8 cellular contexts compared by ENCODE assay signal in the genomic region with DNA sequence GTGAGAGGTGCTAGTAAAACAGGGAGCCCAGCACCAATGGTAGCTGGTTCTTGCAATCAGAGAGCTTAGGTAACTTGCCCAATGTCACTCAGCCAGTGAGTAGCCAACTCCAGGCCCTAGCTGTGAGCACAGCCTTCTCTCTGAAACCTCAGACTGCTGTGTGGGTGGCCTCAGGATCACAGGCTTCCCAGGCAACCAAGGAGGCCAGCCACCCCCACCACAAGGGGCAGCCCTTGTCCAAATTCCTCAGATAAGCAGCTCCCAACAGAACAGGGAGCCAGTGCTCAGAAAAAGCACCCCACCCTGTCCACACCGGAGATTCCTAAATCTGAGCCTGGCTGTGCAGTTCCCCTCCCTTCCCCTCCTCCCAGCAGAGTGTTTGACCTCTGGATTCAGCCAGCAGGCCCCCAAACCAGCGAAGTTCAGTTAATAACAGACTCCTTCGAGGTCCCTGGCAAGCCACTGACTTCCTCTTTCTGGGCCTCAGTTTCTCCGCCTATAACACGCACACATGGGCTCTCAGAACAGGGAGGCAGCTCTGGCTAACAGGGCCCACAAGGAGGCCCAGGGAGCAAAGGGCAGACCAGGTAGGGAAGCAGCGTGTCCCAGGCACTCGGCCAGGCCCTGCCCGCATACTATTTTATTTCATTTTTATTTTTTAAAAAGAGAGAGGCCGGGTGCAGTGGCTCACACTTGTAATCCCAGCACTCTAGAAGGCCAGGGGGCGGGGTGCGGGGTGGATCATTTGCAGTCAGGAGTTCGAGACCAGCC. TPM values are rescaled to one million over a fixed set of nuclear protein-coding genes. Genes with fewer than 3 reads are reported as not detected.
DNase-seq lines count a peak whose midpoint lies in the region; ATAC-seq, FAIRE-seq and TF ChIP-seq lines count a peak whose summit lies in the region.

No MANE protein-coding gene starts in this region.

- WGBS in K562 (ENCODE audit: insufficient coverage, low coverage, missing lambda C conversion rate) = 50% methylated on average over 10 of the region's 12 CpGs

- H3K4me3 ChIP-seq in DOHH2 (ENCODE audit: low read length) = peak overlapping the region; percentile 95
- H3K4me3 ChIP-seq in Loucy (ENCODE audit: low read length, poor library complexity, severe bottlenecking) = peak overlapping the region; percentile 91
- peak overlapping the region; percentile 9; the same call in 1 of the 2 replicates for H3K4me3 ChIP-seq in K562

- H3K9me3 ChIP-seq in DOHH2 (ENCODE audit: control insufficient read depth, insufficient read depth, low read length) (no peaks in the 10 kb centered on the region), Loucy (ENCODE audit: insufficient read depth, low read depth, low read length) (no peaks in the 10 kb centered on the region), K562 (replicated peaks; ENCODE audit: control insufficient read depth, insufficient read depth, low read depth, low read length) (no peaks in the 10 kb centered on the region)

- peak; percentile 93 for FAIRE-seq in K562 (lab: Jason Lieb, UNC)

- H4K20me1 ChIP-seq in DOHH2 (ENCODE audit: control insufficient read depth, insufficient read depth, low read depth, low read length) = peaks cover 44% of the 10 kb centered on the region
- H4K20me1 ChIP-seq in Loucy (ENCODE audit: insufficient read depth, low read length, poor library complexity, severe bottlenecking) = peaks cover 61% of the 10 kb centered on the region
- H4K20me1 ChIP-seq in K562 (replicated peaks; ENCODE audit: control insufficient read depth, insufficient read depth, low read length) = peaks cover 57% of the 10 kb centered on the region

- peaks cover 68% of the 10 kb centered on the region for H3K4me1 ChIP-seq in DOHH2 (ENCODE audit: control insufficient read depth, low read length)
- peaks cover 71% of the 10 kb centered on the region for H3K4me1 ChIP-seq in Loucy (ENCODE audit: insufficient read depth, low read length, poor library complexity, severe bottlenecking)
- H3K4me1 ChIP-seq in K562 (replicated peaks in 1 of 2; ENCODE audit: control insufficient read depth in 2 of 2, insufficient read depth in 2 of 2, low read length in 2 of 2) = peaks cover 39 to 78% of the 10 kb centered on the region in 2 experiments

- in situ Hi-C loops in K562 (cut with MboI) = no loop called here

- H3K36me3 ChIP-seq in DOHH2 (ENCODE audit: control insufficient read depth, low read length) (peaks cover 76% of the 10 kb centered on the region), Loucy (ENCODE audit: insufficient read depth, low read length) (no peaks in the 10 kb centered on the region), K562 (ENCODE audit: control insufficient read depth, insufficient read depth, low read length) (peaks cover 6% of the 10 kb centered on the region; the same call in 1 of the 3 replicates)

- ATAC-seq in K562 (peak; percentile 30), HG02642 (IDR thresholded peaks at IDR 0.05; ENCODE audit: poor library complexity, unreplicated experiment) (no peak), HG03442 (IDR thresholded peaks at IDR 0.05; ENCODE audit: unreplicated experiment) (no peak)

- peak overlapping the region; percentile 92 for H3K4me2 ChIP-seq in DOHH2 (ENCODE audit: low read length)
- peak overlapping the region; percentile 80 for H3K4me2 ChIP-seq in Loucy (ENCODE audit: low read depth, low read length, poor library complexity, severe bottlenecking)
- H3K4me2 ChIP-seq in K562 (ENCODE audit: insufficient read depth, low read length) = peak overlapping the region; percentile 48

- no peak for TF ChIP-seq POLR2A in K562 (conservative IDR thresholded peaks at IDR 0.05)

- POLR2A ChIA-PET in K562 (lab: Yijun Ruan, JAX) = interaction anchor here (0.6 to 2.6 kb wide), 8 partner anchors 8 to 387 kb away, joined by 3 to 11 read pairs (median 3); no protein-coding TSS in a partner anchor

- no peaks in the 10 kb centered on the region for H3K9me2 ChIP-seq in DOHH2 (replicated peaks; ENCODE audit: control insufficient read depth, low read length)
- H3K9me2 ChIP-seq in Loucy (replicated peaks; ENCODE audit: low read depth, low read length) = no peaks in the 10 kb centered on the region

- peak; percentile 52 to 81 (median 60) for DNase-seq in K562 (ENCODE audit: extremely low read depth in 1 of 4, low spot score in 3 of 4)
- peak; percentile 71 for DNase-seq in left kidney (ENCODE audit: low read depth, low spot score)
- DNase-seq in stimulated activated CD4-positive, alpha-beta T cell treated with anti-CD3 and anti-CD28 coated beads, Interleukin-4, amount 100 ng/mL, for 4 hours = no peak

- H3K27ac ChIP-seq in DOHH2 (ENCODE audit: low read depth, low read length) = peak overlapping the region; percentile 83
- H3K27ac ChIP-seq in K562 (ENCODE audit: extremely low read depth, low read depth, low read length) = peak overlapping the region; percentile 37; the same call in 2 of the 3 replicates
- H3K27ac ChIP-seq in temporal lobe (ENCODE audit: low read depth, low read length) = peak overlapping the region; percentile 99

- BruUV-seq in K562 (replicated peaks; lab: Mats Ljungman, UMichigan) = no TSS peak

- TF ChIP-seq EP300 in K562 (IDR thresholded peaks at IDR 0.05; ENCODE audit: low read length) = no peak

- peak; percentile 33 for TF ChIP-seq CTCF in DOHH2 (IDR thresholded peaks at IDR 0.05; ENCODE audit: low read depth, low read length, poor library complexity, severe bottlenecking)
- TF ChIP-seq CTCF in Loucy (conservative IDR thresholded peaks at IDR 0.05; ENCODE audit: low read length) = no peak
- TF ChIP-seq CTCF in K562 (IDR thresholded peaks at IDR 0.05 in 2 of 3, conservative IDR thresholded peaks at IDR 0.05 in 1 of 3; ENCODE audit: insufficient read depth in 2 of 3, low read depth in 1 of 3, low read length in 3 of 3) = peak; percentile 25 to 52 (median 48); a peak in 5 of 6 replicates

- intact Hi-C loops in K562 (cut with micrococcal nuclease) = no loop called here

- H2AFZ ChIP-seq in Loucy (ENCODE audit: low read length) (no peak overlapping the region), K562 (ENCODE audit: low read depth, low read length) (no peak overlapping the region)

- H3F3A ChIP-seq in DOHH2 (ENCODE audit: control insufficient read depth, insufficient read depth) = peaks cover 9% of the 10 kb centered on the region
- no peaks in the 10 kb centered on the region for H3F3A ChIP-seq in Loucy (ENCODE audit: low read depth)

- CTCF ChIA-PET in K562 (lab: Yijun Ruan, JAX; ENCODE audit: low intra/inter-chr PET ratio) = no interaction called here

- H3K27me3 ChIP-seq in DOHH2 (ENCODE audit: control insufficient read depth, low read length) (no peaks in the 10 kb centered on the region), Loucy (ENCODE audit: insufficient read depth, low read length, poor library complexity, severe bottlenecking) (no peaks in the 10 kb centered on the region), K562 (ENCODE audit: control insufficient read depth in 2 of 2, insufficient read depth in 2 of 2, low read length in 2 of 2) (no peaks in the 10 kb centered on the region)

- peaks cover 93% of the 10 kb centered on the region for H3K79me2 ChIP-seq in DOHH2 (ENCODE audit: control insufficient read depth, low read length)
- H3K79me2 ChIP-seq in Loucy (ENCODE audit: insufficient read depth, low read length) = peaks cover 78% of the 10 kb centered on the region
- peaks cover 69% of the 10 kb centered on the region for H3K79me2 ChIP-seq in K562 (ENCODE audit: control insufficient read depth, insufficient read depth, low read length)

- no peaks in the 10 kb centered on the region for H3K9me1 ChIP-seq in K562 (ENCODE audit: control insufficient read depth, insufficient read depth, low read length)

- TF ChIP-seq RAD21 in K562 (CRISPR knock-in tag; conservative IDR thresholded peaks at IDR 0.05 in 1 of 2, IDR thresholded peaks at IDR 0.05 in 1 of 2) = peak; percentile 40 to 56

- H3K9ac ChIP-seq in Loucy (ENCODE audit: low read depth, low read length, poor library complexity, severe bottlenecking) (peak overlapping the region; percentile 80), K562 (ENCODE audit: insufficient read depth in 1 of 2, low read depth in 2 of 2, low read length in 2 of 2) (peak overlapping the region; percentile 10 to 61; a peak in 3 of 4 replicates)

RNA-seq across cellular contexts. Expression of gene EEIG1, which starts 2.7 kb away (rescaled TPM):
- 18.1 and 34.4 TPM in 2 replicates for total RNA-seq in K562 (2011; cell fraction: chromatin; rRNA removed; ENCODE audit: low replicate concordance)
- total RNA-seq in K562 (2011; cell fraction: nucleolus; rRNA removed) = 13.4 and 13.5 TPM in 2 replicates
- 17.2 and 24.7 TPM in 2 replicates for total RNA-seq in K562 (2011; cell fraction: nucleoplasm; rRNA removed)
- 2.1 and 4.5 TPM in 2 replicates for total RNA-seq in K562 (2014; rRNA removed)
- 1.6 and 2.3 TPM in 2 replicates for total RNA-seq in K562 (2014; rRNA removed; fragmentation: Illumina TruSeq; extraction: Trizol)
- 2.8 and 4.1 TPM in 2 replicates for total RNA-seq in K562 (2015; rRNA removed; fragmentation: Illumina TruSeq; extraction: Trizol)
- 11.2 and 16.7 TPM in 2 replicates for total RNA-seq in K562 (2021)
- 4.4 and 7.7 TPM in 2 replicates for polyA plus RNA-seq in K562 (2011; rRNA removed)
- polyA plus RNA-seq in K562 (2011; cell fraction: cytosol; rRNA removed) = 8.2 and 9.0 TPM in 2 replicates
- polyA plus RNA-seq in K562 (2011; cell fraction: nucleus; rRNA removed) = 16.1 and 16.7 TPM in 2 replicates
- 13.8 and 19.2 TPM in 2 replicates for polyA plus RNA-seq in K562 (2012)
- polyA plus RNA-seq in K562 (2014; fragmentation: Illumina TruSeq; extraction: Trizol) = 5.6 and 9.1 TPM in 2 replicates
- under 1 TPM; 0.17 to 0.25 TPM for polyA plus RNA-seq in K562 (2014; fragmentation: Nextera tagmentation; extraction: Ambion mirVana)
- 3.6 and 6.6 TPM in 2 replicates for polyA plus RNA-seq in K562 (2014; rRNA removed)
- 2.1 and 2.7 TPM in 2 replicates for polyA minus RNA-seq in K562 (2011; rRNA and poly(A)+ RNA removed)
- 3.5 and 5.9 TPM in 2 replicates for polyA minus RNA-seq in K562 (2011; cell fraction: cytosol; rRNA and poly(A)+ RNA removed)
- 4.8 and 8.4 TPM in 2 replicates for polyA minus RNA-seq in K562 (2011; cell fraction: nucleus; rRNA and poly(A)+ RNA removed)
- 5.2 TPM for total RNA-seq in temporal lobe

RNA-seq across cellular contexts. Expression of gene DPM2, which starts 40.4 kb away (rescaled TPM):
- total RNA-seq in K562 (2011; cell fraction: chromatin; rRNA removed; ENCODE audit: low replicate concordance) = 99.6 and 215 TPM in 2 replicates
- total RNA-seq in K562 (2011; cell fraction: nucleolus; rRNA removed) = 168 and 199 TPM in 2 replicates
- 195 and 215 TPM in 2 replicates for total RNA-seq in K562 (2011; cell fraction: nucleoplasm; rRNA removed)
- total RNA-seq in K562 (2014; rRNA removed) = 56.6 and 88.7 TPM in 2 replicates
- 48.1 and 53.8 TPM in 2 replicates for total RNA-seq in K562 (2014; rRNA removed; fragmentation: Illumina TruSeq; extraction: Trizol)
- total RNA-seq in K562 (2015; rRNA removed; fragmentation: Illumina TruSeq; extraction: Trizol) = 71.1 and 73.4 TPM in 2 replicates
- 95.3 and 102 TPM in 2 replicates for total RNA-seq in K562 (2021)
- 93.8 and 101 TPM in 2 replicates for polyA plus RNA-seq in K562 (2011; rRNA removed)
- 131 and 200 TPM in 2 replicates for polyA plus RNA-seq in K562 (2011; cell fraction: cytosol; rRNA removed)
- polyA plus RNA-seq in K562 (2011; cell fraction: nucleus; rRNA removed) = 142 and 205 TPM in 2 replicates
- 83.9 and 86.2 TPM in 2 replicates for polyA plus RNA-seq in K562 (2012)
- 126 and 142 TPM in 2 replicates for polyA plus RNA-seq in K562 (2014; fragmentation: Illumina TruSeq; extraction: Trizol)
- polyA plus RNA-seq in K562 (2014; fragmentation: Nextera tagmentation; extraction: Ambion mirVana) = 10 to 100 TPM; 43.5 to 69.3 TPM
- 104 and 107 TPM in 2 replicates for polyA plus RNA-seq in K562 (2014; rRNA removed)
- polyA minus RNA-seq in K562 (2011; rRNA and poly(A)+ RNA removed) = 54.4 and 75.4 TPM in 2 replicates
- polyA minus RNA-seq in K562 (2011; cell fraction: cytosol; rRNA and poly(A)+ RNA removed) = 56.3 and 59.9 TPM in 2 replicates
- polyA minus RNA-seq in K562 (2011; cell fraction: nucleus; rRNA and poly(A)+ RNA removed) = 64.1 and 85.1 TPM in 2 replicates
- 10.1 TPM for total RNA-seq in temporal lobe

RNA-seq across cellular contexts. Expression of gene PIP5KL1, which starts 47.5 kb away (rescaled TPM):
- total RNA-seq in K562 (2011; cell fraction: chromatin; rRNA removed; ENCODE audit: low replicate concordance) = 4.2 and 9.4 TPM in 2 replicates
- total RNA-seq in K562 (2011; cell fraction: nucleolus; rRNA removed) = 7.7 and 10.1 TPM in 2 replicates
- 4.3 and 4.5 TPM in 2 replicates for total RNA-seq in K562 (2011; cell fraction: nucleoplasm; rRNA removed)
- 2.5 and 3.1 TPM in 2 replicates for total RNA-seq in K562 (2014; rRNA removed)
- total RNA-seq in K562 (2014; rRNA removed; fragmentation: Illumina TruSeq; extraction: Trizol) = 0.80 and 1.2 TPM in 2 replicates
- total RNA-seq in K562 (2015; rRNA removed; fragmentation: Illumina TruSeq; extraction: Trizol) = 0.58 and 1.3 TPM in 2 replicates
- 3.0 and 3.7 TPM in 2 replicates for total RNA-seq in K562 (2021)
- polyA plus RNA-seq in K562 (2011; rRNA removed) = 1.2 and 1.6 TPM in 2 replicates
- polyA plus RNA-seq in K562 (2011; cell fraction: cytosol; rRNA removed) = 1.8 and 2.2 TPM in 2 replicates
- 12.7 and 14.3 TPM in 2 replicates for polyA plus RNA-seq in K562 (2011; cell fraction: nucleus; rRNA removed)
- 1.7 and 5.0 TPM in 2 replicates for polyA plus RNA-seq in K562 (2012)
- 0.82 and 1.2 TPM in 2 replicates for polyA plus RNA-seq in K562 (2014; fragmentation: Illumina TruSeq; extraction: Trizol)
- polyA plus RNA-seq in K562 (2014; fragmentation: Nextera tagmentation; extraction: Ambion mirVana) = under 1 TPM; 0.18 to 0.41 TPM
- 4.3 and 4.8 TPM in 2 replicates for polyA plus RNA-seq in K562 (2014; rRNA removed)
- polyA minus RNA-seq in K562 (2011; rRNA and poly(A)+ RNA removed) = 0.75 TPM in 1 of 2 replicates, not detected in the other
- 3.0 TPM in 1 of 2 replicates, not detected in the other for polyA minus RNA-seq in K562 (2011; cell fraction: cytosol; rRNA and poly(A)+ RNA removed)
- 2.6 TPM in 2 replicates for polyA minus RNA-seq in K562 (2011; cell fraction: nucleus; rRNA and poly(A)+ RNA removed)
- total RNA-seq in temporal lobe = 1.2 TPM

Comparison
In these comparisons a context has a peak if more than half of its experiments do, and no peak if none do; other contexts are left out.
1. H3K27ac ChIP-seq: peak in every context shown above with its lines; median percentile 99 in temporal lobe; 83 in DOHH2; 37 in K562.
2. H3K4me3 ChIP-seq: peak in every context shown above with its lines; median percentile 95 in DOHH2; 91 in Loucy; 9 in K562.
3. DNase-seq: peak in K562 (4 of 4) and left kidney (single experiment); none in stimulated activated CD4-positive, alpha-beta T cell treated with anti-CD3 and anti-CD28 coated beads, Interleukin-4, amount 100 ng/mL, for 4 hours (0 of 2).
4. Peak in every context shown above with its lines, with median percentiles within 50 percentile points of each other: H3K4me2 ChIP-seq.